In genomic region chr17:64320613-64321553, GRCh38 we compare ENCODE assay signal across 8 cellular contexts. TPM values are rescaled to one million over a fixed set of nuclear protein-coding genes. Genes with fewer than 3 reads are reported as not detected.
DNase-seq lines count a peak whose midpoint lies in the region; ATAC-seq and TF ChIP-seq lines count a peak whose summit lies in the region.

No MANE protein-coding gene starts in this region.

- no peaks in the 10 kb centered on the region for H3K36me3 Mint-ChIP-seq in mesothelial cell of epicardium

- H3K4me1 Mint-ChIP-seq in mesothelial cell of epicardium: peaks cover 2% of the 10 kb centered on the region

- H3K27ac ChIP-seq in C4-2B (no peak overlapping the region), HL-60 (replicated peaks) (no peak overlapping the region)

- H3K27me3 Mint-ChIP-seq in mesothelial cell of epicardium (ENCODE audit: low read depth): peaks cover 2% of the 10 kb centered on the region

- H3K27me3 ChIP-seq in HL-60 (ENCODE audit: insufficient read depth, poor library complexity, severe bottlenecking): no peaks in the 10 kb centered on the region

- no peak overlapping the region for H3K27ac Mint-ChIP-seq in mesothelial cell of epicardium

- TF ChIP-seq CTCF in C4-2B (conservative IDR thresholded peaks at IDR 0.05) (peak; percentile 92), HL-60 (IDR thresholded peaks at IDR 0.05; ENCODE audit: insufficient read depth, low read length) (peak; percentile 39), mesothelial cell of epicardium (IDR thresholded peaks at IDR 0.05; ENCODE audit: unreplicated experiment) (peak; percentile 85)

- H3K4me3 Mint-ChIP-seq in mesothelial cell of epicardium: no peak overlapping the region

- DNase-seq in HL-60 (ENCODE audit: low read depth in 1 of 2, low spot score in 1 of 2): peak; percentile 65 to 71
- DNase-seq in NCI-H748 treated with DMSO at 0.1 percent for 48 hours (lab: John Stamatoyannopoulos, UW): peak; percentile 69
- DNase-seq in activated CD4-positive, alpha-beta T cell treated with anti-CD3 and anti-CD28 coated beads, Interleukin-2, amount 50 U/mL, for 48 hours: peak; percentile 43 to 64
- DNase-seq in effector CD8-positive, alpha-beta T cell (lab: John Stamatoyannopoulos, UW): peak; percentile 33
- DNase-seq in mesothelial cell of epicardium (ENCODE audit: low spot score in 2 of 2, unreplicated experiment in 2 of 2): peak; percentile 32 to 55
- peak; percentile 69 for DNase-seq in stimulated activated CD8-positive, alpha-beta memory T cell treated with anti-CD3 and anti-CD28 coated beads, Interleukin-4, amount 100 ng/mL, for 48 hours

- no peak for ATAC-seq in GM18909 (IDR thresholded peaks at IDR 0.05; ENCODE audit: poor library complexity, unreplicated experiment)

- H3K4me3 ChIP-seq in HL-60 (replicated peaks; ENCODE audit: insufficient read depth, low read length): no peak overlapping the region

- no peaks in the 10 kb centered on the region for H3K9me3 Mint-ChIP-seq in mesothelial cell of epicardium

RNA-seq across cellular contexts. Expression of gene TEX2, which starts 57.8 kb away (rescaled TPM):
- total RNA-seq in mesothelial cell of epicardium: 27.1 to 29.7 TPM (median 27.3 TPM) in 3 replicates

Comparison
In these comparisons a context has a peak if more than half of its experiments do, and no peak if none do; other contexts are left out.
1. CTCF ChIP-seq: peak in every context shown above with its lines; median percentile 92 in C4-2B; 85 in mesothelial cell of epicardium; 39 in HL-60.